Comparison of ENCODE assay signal across 8 cellular contexts in genomic region chr15:57306305-57306943, GRCh38.
A peak's percentile ranks its signal among the peaks of the same experiment; 100 is the strongest.
DNase-seq lines count a peak whose midpoint lies in the region; ATAC-seq, FAIRE-seq and TF ChIP-seq lines count a peak whose summit lies in the region.

No MANE protein-coding gene starts in this region.

- TF ChIP-seq CTCF in fibroblast of villous mesenchyme (IDR thresholded peaks at IDR 0.05; ENCODE audit: insufficient read depth, low read depth, low read length) (peak; percentile 91), neural cell (IDR thresholded peaks at IDR 0.05; ENCODE audit: poor library complexity, severe bottlenecking) (peak; percentile 65)

- no peaks in the 10 kb centered on the region for H3K9me2 ChIP-seq in neural cell (ENCODE audit: insufficient read depth, low read length)

- H3K36me3 ChIP-seq in neural cell (ENCODE audit: insufficient read depth, low read length): no peaks in the 10 kb centered on the region

- peaks cover 17% of the 10 kb centered on the region for H3K36me3 Mint-ChIP-seq in IgD-negative memory B cell
- no peaks in the 10 kb centered on the region for H3K36me3 Mint-ChIP-seq in activated T-helper 2 cell treated with anti-CD3 and anti-CD28 coated beads, Interferon-gamma antibody, Interleukin-2, Interleukin-4, amounts not matched to agents 10 μg/mL and 5 μg/mL and 100 μg/mL, durations not matched to agents 14 hours and 24 hours and 36 hours (ENCODE audit: low read depth)
- no peaks in the 10 kb centered on the region for H3K36me3 Mint-ChIP-seq in stimulated activated naive CD8-positive, alpha-beta T cell treated with anti-CD3 and anti-CD28 coated beads, Interleukin-15, Interleukin-2, amounts not matched to agents 100 ng/mL and 50 ng/mL, for 24 hours (ENCODE audit: low read depth)

- no peaks in the 10 kb centered on the region for H3K79me2 ChIP-seq in neural cell (replicated peaks; ENCODE audit: insufficient read depth, low read length)

- H3K9me3 ChIP-seq in neural cell (ENCODE audit: low read length): no peaks in the 10 kb centered on the region

- H3K9me3 Mint-ChIP-seq in IgD-negative memory B cell: no peaks in the 10 kb centered on the region
- H3K9me3 Mint-ChIP-seq in activated T-helper 2 cell treated with anti-CD3 and anti-CD28 coated beads, Interferon-gamma antibody, Interleukin-2, Interleukin-4, amounts not matched to agents 10 μg/mL and 5 μg/mL and 100 μg/mL, durations not matched to agents 14 hours and 24 hours and 36 hours: no peaks in the 10 kb centered on the region
- H3K9me3 Mint-ChIP-seq in stimulated activated naive CD8-positive, alpha-beta T cell treated with anti-CD3 and anti-CD28 coated beads, Interleukin-15, Interleukin-2, amounts not matched to agents 100 ng/mL and 50 ng/mL, for 24 hours: no peaks in the 10 kb centered on the region

- peak overlapping the region; percentile 34 for H3K9ac ChIP-seq in neural cell (ENCODE audit: low read length)

- TF ChIP-seq RAD21 in neural cell (conservative IDR thresholded peaks at IDR 0.05): peak; percentile 67

- no peak overlapping the region for H3K4me2 ChIP-seq in neural cell (ENCODE audit: low read length)

- no peaks in the 10 kb centered on the region for H3K27me3 Mint-ChIP-seq in IgD-negative memory B cell
- peaks cover 6% of the 10 kb centered on the region for H3K27me3 Mint-ChIP-seq in activated T-helper 2 cell treated with anti-CD3 and anti-CD28 coated beads, Interferon-gamma antibody, Interleukin-2, Interleukin-4, amounts not matched to agents 10 μg/mL and 5 μg/mL and 100 μg/mL, durations not matched to agents 14 hours and 24 hours and 36 hours (ENCODE audit: low read depth)
- H3K27me3 Mint-ChIP-seq in stimulated activated naive CD8-positive, alpha-beta T cell treated with anti-CD3 and anti-CD28 coated beads, Interleukin-15, Interleukin-2, amounts not matched to agents 100 ng/mL and 50 ng/mL, for 24 hours: peaks cover 10% of the 10 kb centered on the region

- intact Hi-C loops in activated T-helper 2 cell treated with anti-CD3 and anti-CD28 coated beads, Interferon-gamma antibody, Interleukin-2, Interleukin-4, amounts not matched to agents 10 μg/mL and 5 μg/mL and 100 μg/mL, durations not matched to agents 14 hours and 24 hours and 36 hours (cut with micrococcal nuclease): loop anchor here (1.0 to 10.0 kb wide), 5 partner anchors 160 to 815 kb away; partner anchors contain the start of gene TCF12

- peak overlapping the region; percentile 76 to 91 (median 89) for H3K4me3 Mint-ChIP-seq in IgD-negative memory B cell
- peak overlapping the region; percentile 51 for H3K4me3 Mint-ChIP-seq in activated T-helper 2 cell treated with anti-CD3 and anti-CD28 coated beads, Interferon-gamma antibody, Interleukin-2, Interleukin-4, amounts not matched to agents 10 μg/mL and 5 μg/mL and 100 μg/mL, durations not matched to agents 14 hours and 24 hours and 36 hours (ENCODE audit: low read depth)
- H3K4me3 Mint-ChIP-seq in stimulated activated naive CD8-positive, alpha-beta T cell treated with anti-CD3 and anti-CD28 coated beads, Interleukin-15, Interleukin-2, amounts not matched to agents 100 ng/mL and 50 ng/mL, for 24 hours: peak overlapping the region; percentile 66

- no peaks in the 10 kb centered on the region for H3F3A ChIP-seq in neural cell (ENCODE audit: insufficient read depth, low read length, poor library complexity, severe bottlenecking)

- peak; percentile 72 for ATAC-seq in GM19452 (IDR thresholded peaks at IDR 0.05; ENCODE audit: unreplicated experiment)

- H3K4me1 Mint-ChIP-seq in IgD-negative memory B cell: peaks cover 32 to 38% (median 38%) of the 10 kb centered on the region in 3 donors
- H3K4me1 Mint-ChIP-seq in activated T-helper 2 cell treated with anti-CD3 and anti-CD28 coated beads, Interferon-gamma antibody, Interleukin-2, Interleukin-4, amounts not matched to agents 10 μg/mL and 5 μg/mL and 100 μg/mL, durations not matched to agents 14 hours and 24 hours and 36 hours (ENCODE audit: low read depth): no peaks in the 10 kb centered on the region
- peaks cover 7% of the 10 kb centered on the region for H3K4me1 Mint-ChIP-seq in stimulated activated naive CD8-positive, alpha-beta T cell treated with anti-CD3 and anti-CD28 coated beads, Interleukin-15, Interleukin-2, amounts not matched to agents 100 ng/mL and 50 ng/mL, for 24 hours (ENCODE audit: low read depth)

- H3K27ac Mint-ChIP-seq in IgD-negative memory B cell: peak overlapping the region; percentile 72 to 97 (median 97)
- H3K27ac Mint-ChIP-seq in activated T-helper 2 cell treated with anti-CD3 and anti-CD28 coated beads, Interferon-gamma antibody, Interleukin-2, Interleukin-4, amounts not matched to agents 10 μg/mL and 5 μg/mL and 100 μg/mL, durations not matched to agents 14 hours and 24 hours and 36 hours: no peak overlapping the region
- no peak overlapping the region for H3K27ac Mint-ChIP-seq in stimulated activated naive CD8-positive, alpha-beta T cell treated with anti-CD3 and anti-CD28 coated beads, Interleukin-15, Interleukin-2, amounts not matched to agents 100 ng/mL and 50 ng/mL, for 24 hours

- H4K20me1 ChIP-seq in neural cell (ENCODE audit: insufficient read depth): no peaks in the 10 kb centered on the region

- H2AFZ ChIP-seq in neural cell (ENCODE audit: low read depth, low read length): peak overlapping the region; percentile 27

- no peaks in the 10 kb centered on the region for H3K27me3 ChIP-seq in neural cell (ENCODE audit: insufficient read depth, low read depth, low read length)

- H3K27ac ChIP-seq in neural cell (ENCODE audit: low read length): no peak overlapping the region

- peak; percentile 88 for DNase-seq in CD1c-positive myeloid dendritic cell (ENCODE audit: extremely low spot score)
- peak; percentile 36 for DNase-seq in RCC 7860 (ENCODE audit: low spot score)
- peak; percentile 68 for DNase-seq in activated T-helper 2 cell treated with anti-CD3 and anti-CD28 coated beads, Interferon-gamma antibody, Interleukin-2, Interleukin-4, amounts not matched to agents 10 μg/mL and 5 μg/mL and 100 μg/mL, durations not matched to agents 14 hours and 24 hours and 36 hours (ENCODE audit: low spot score)
- peak; percentile 59 for DNase-seq in fibroblast of villous mesenchyme (ENCODE audit: low read depth)

- peak overlapping the region; percentile 58 for H3K4me3 ChIP-seq in fibroblast of villous mesenchyme (ENCODE audit: low read depth, low read length)
- peak overlapping the region; percentile 63 for H3K4me3 ChIP-seq in neural cell (ENCODE audit: low read length)

- TF ChIP-seq EP300 in neural cell (conservative IDR thresholded peaks at IDR 0.05; ENCODE audit: poor library complexity, severe bottlenecking): no peak

- FAIRE-seq in RCC 7860 (lab: Jason Lieb, UNC): no peak

TF ChIP-seq in neural cell, 6 proteins besides CTCF, POLR2A, EP300 and RAD21:
- TF ChIP-seq REST (IDR thresholded peaks at IDR 0.05; ENCODE audit: borderline replicate concordance) (no peak), SMC3 (conservative IDR thresholded peaks at IDR 0.05; ENCODE audit: poor library complexity) (peak; percentile 72)

Comparison
In these comparisons a context has a peak if more than half of its experiments do, and no peak if none do; other contexts are left out.
1. DNase-seq: peak in every context shown above with its lines; median percentile 88 in CD1c-positive myeloid dendritic cell; 68 in activated T-helper 2 cell treated with anti-CD3 and anti-CD28 coated beads, Interferon-gamma antibody, Interleukin-2, Interleukin-4, amounts not matched to agents 10 μg/mL and 5 μg/mL and 100 μg/mL, durations not matched to agents 14 hours and 24 hours and 36 hours; 59 in fibroblast of villous mesenchyme; 36 in RCC 7860.
2. H3K27ac Mint-ChIP-seq: peak in IgD-negative memory B cell (3 of 3); none in activated T-helper 2 cell treated with anti-CD3 and anti-CD28 coated beads, Interferon-gamma antibody, Interleukin-2, Interleukin-4, amounts not matched to agents 10 μg/mL and 5 μg/mL and 100 μg/mL, durations not matched to agents 14 hours and 24 hours and 36 hours (single experiment) and stimulated activated naive CD8-positive, alpha-beta T cell treated with anti-CD3 and anti-CD28 coated beads, Interleukin-15, Interleukin-2, amounts not matched to agents 100 ng/mL and 50 ng/mL, for 24 hours (single experiment).
3. Peak in every context shown above with its lines, with median percentiles within 50 percentile points of each other: H3K4me3 Mint-ChIP-seq.